ENCODE assay signal across 1 cellular context in genomic region chr9:77981332-77981731, GRCh38.
TF ChIP-seq lines count a peak whose summit lies in the region.

No MANE protein-coding gene starts in this region.

TF ChIP-seq in SK-N-SH treated with all-trans-retinoic acid at 6 μM for 48 hours, 23 proteins besides CTCF, POLR2A, EP300 and RAD21 (continued from another document):
- TF ChIP-seq PPARA (CRISPR knock-in tag; IDR thresholded peaks at IDR 0.05; ENCODE audit: borderline replicate concordance) (no peak), ZNF565 (CRISPR knock-in tag; conservative IDR thresholded peaks at IDR 0.05; ENCODE audit: low read depth) (no peak), CSRNP3 (CRISPR knock-in tag; IDR thresholded peaks at IDR 0.05) (no peak)
TF ChIP-seq in SK-N-SH treated with all-trans-retinoic acid at 6 μM for 48 hours: peak in this region for 0.
